ENCODE assay signal across 17 cellular contexts in genomic region chr11:100689141-100689540, GRCh38. TPM values are rescaled to one million over a fixed set of nuclear protein-coding genes. Genes with fewer than 3 reads are reported as not detected.
A peak's percentile ranks its signal among the peaks of the same experiment; 100 is the strongest.
DNase-seq lines count a peak whose midpoint lies in the region; ATAC-seq and TF ChIP-seq lines count a peak whose summit lies in the region.
"Had no signal": no experiment of that assay in that cellular context is flagged by ENCODE, and none has a peak within 500 bp of the region (broad histone marks: within the 10 kb centered on the region; RNA-seq: fewer than 3 reads in every experiment).

No MANE protein-coding gene starts in this region.

- BruUV-seq in Caco-2 (replicated peaks; lab: Mats Ljungman, UMichigan) = no TSS peak

- H3K9ac ChIP-seq in fibroblast of lung (ENCODE audit: insufficient read depth, low read length) = no peak overlapping the region

- intact Hi-C loops in Caco-2 (cut with micrococcal nuclease; ENCODE audit: unreplicated experiment) = no loop called here
- intact Hi-C loops in posterior cingulate gyrus (cut with DNase I) = loop anchor here (5.0 kb wide), 1 partner anchor 163 kb away; no protein-coding TSS in a partner anchor
- intact Hi-C loops in transverse colon (cut with DNase I; ENCODE audit: low total_unique reads) = loop anchor here (10.0 kb wide), 1 partner anchor 114 kb away; no protein-coding TSS in a partner anchor

- no peak for TF ChIP-seq POLR2A in transverse colon (IDR thresholded peaks at IDR 0.05)

- H3K36me3 Mint-ChIP-seq in Caco-2 (ENCODE audit: insufficient read depth, unreplicated experiment) = no peaks in the 10 kb centered on the region

- no peak for DNase-seq in Caco-2
- DNase-seq in NCI-H69 (lab: John Stamatoyannopoulos, UW) = peak; percentile 8
- DNase-seq in fibroblast of lung (ENCODE audit: low read depth in 2 of 2) = no peak
- no peak for DNase-seq in osteoblast (ENCODE audit: insufficient read length, low spot score, missing footprints)
- DNase-seq in posterior cingulate gyrus = no peak
- no peak for DNase-seq in transverse colon
- no peak for DNase-seq in stimulated activated CD8-positive, alpha-beta memory T cell treated with anti-CD3 and anti-CD28 coated beads, Interleukin-4, amount 100 ng/mL, for 48 hours
- DNase-seq: activated CD4-positive, CD25-positive, alpha-beta regulatory T cell treated with anti-CD3 and anti-CD28 coated beads, Interleukin-2, amount 50 U/mL, for 72 hours; COR-L47; H7; NCI-H1105 treated with DMSO at 0.1 percent for 48 hours; ovary; stimulated activated CD4-positive, alpha-beta T cell treated with anti-CD3 and anti-CD28 coated beads, Interleukin-4, amount 100 ng/mL, for 24 hours; stimulated activated naive CD8-positive, alpha-beta T cell treated with anti-CD3 and anti-CD28 coated beads, Interleukin-15, amount 100 ng/mL, for 72 hours had no signal

- H3K27me3 Mint-ChIP-seq in Caco-2 (ENCODE audit: insufficient read depth, unreplicated experiment) = no peaks in the 10 kb centered on the region

- POLR2A ChIA-PET in Caco-2 (lab: Charles Lee) = no interaction called here

- H3K4me3 Mint-ChIP-seq in Caco-2 (ENCODE audit: unreplicated experiment) = peak overlapping the region; percentile 34

- H3K36me3 ChIP-seq in Caco-2 (ENCODE audit: control insufficient read depth, insufficient read depth, low read length) (no peaks in the 10 kb centered on the region), fibroblast of lung (ENCODE audit: control insufficient read depth, insufficient read depth, low read length) (no peaks in the 10 kb centered on the region), osteoblast (ENCODE audit: insufficient read depth, low read length) (no peaks in the 10 kb centered on the region), transverse colon (no peaks in the 10 kb centered on the region)
- H3K36me3 ChIP-seq: esophagus muscularis mucosa, ovary had no signal

- no peak for TF ChIP-seq EP300 in transverse colon (IDR thresholded peaks at IDR 0.05; ENCODE audit: low read depth)

- H3K9me3 Mint-ChIP-seq in Caco-2 (ENCODE audit: unreplicated experiment) = no peaks in the 10 kb centered on the region
- H3K9me3 Mint-ChIP-seq: stimulated activated naive CD8-positive, alpha-beta T cell treated with anti-CD3 and anti-CD28 coated beads, Interleukin-15, amount 100 ng/mL, for 72 hours had no signal

- H3K27me3 ChIP-seq in Caco-2 (replicated peaks; ENCODE audit: control insufficient read depth, insufficient read depth, low read length) (no peaks in the 10 kb centered on the region), fibroblast of lung (ENCODE audit: control insufficient read depth, insufficient read depth, low read length) (no peaks in the 10 kb centered on the region), osteoblast (ENCODE audit: insufficient read depth, low read length) (no peaks in the 10 kb centered on the region), transverse colon (no peaks in the 10 kb centered on the region)
- H3K27me3 ChIP-seq: esophagus muscularis mucosa, ovary had no signal

- H3K79me2 ChIP-seq in fibroblast of lung (ENCODE audit: control insufficient read depth, insufficient read depth, low read length) (peaks cover 6% of the 10 kb centered on the region), osteoblast (ENCODE audit: insufficient read depth, low read length) (peaks cover 24% of the 10 kb centered on the region)

- no peak for ATAC-seq in esophagus mucosa
- ATAC-seq: SK-N-SH treated with all-trans-retinoic acid at 6 μM for 48 hours; stimulated activated naive CD8-positive, alpha-beta T cell treated with anti-CD3 and anti-CD28 coated beads, Interleukin-15, amount 100 ng/mL, for 72 hours had no signal

- H2AFZ ChIP-seq in fibroblast of lung (ENCODE audit: low read length) (no peak overlapping the region), osteoblast (ENCODE audit: low read length) (no peak overlapping the region)

- H3K4me3 ChIP-seq in Caco-2 (ENCODE audit: low read depth, low read length) = no peak overlapping the region
- H3K4me3 ChIP-seq in fibroblast of lung (replicated peaks in 1 of 4; ENCODE audit: control extremely low read depth in 1 of 4, insufficient read depth in 1 of 4, low read depth in 3 of 4, low read length in 4 of 4) = peak overlapping the region; percentile 75 to 90 (median 86)
- peak overlapping the region; percentile 26 for H3K4me3 ChIP-seq in osteoblast (ENCODE audit: insufficient read depth, low read length)
- H3K4me3 ChIP-seq in transverse colon = peak overlapping the region in 1 of 4 donors; percentile 84

- peak overlapping the region; percentile 49 for H3K4me2 ChIP-seq in fibroblast of lung (ENCODE audit: extremely low read depth, insufficient read depth, low read length)
- H3K4me2 ChIP-seq in osteoblast (ENCODE audit: insufficient read depth, low read length) = peak overlapping the region; percentile 85

- WGBS in transverse colon (ENCODE audit: low coverage in 1 of 2), 2 donors = 64 to 74% methylated on average over 3 to 4 of the region's 4 CpGs

- TF ChIP-seq CTCF in Caco-2 (IDR thresholded peaks at IDR 0.05; ENCODE audit: insufficient read depth in 1 of 2, low read depth in 1 of 2, low read length in 1 of 2, severe bottlenecking in 1 of 2, unreplicated experiment in 1 of 2) (no peak), fibroblast of lung (conservative IDR thresholded peaks at IDR 0.05 in 1 of 2, IDR thresholded peaks at IDR 0.05 in 1 of 2; ENCODE audit: low read depth in 1 of 2, low read length in 2 of 2) (no peak), osteoblast (IDR thresholded peaks at IDR 0.05; ENCODE audit: extremely low read depth, low read depth, low read length) (no peak), transverse colon (IDR thresholded peaks at IDR 0.05) (no peak)

- in situ Hi-C loops in transverse colon (cut with MboI; ENCODE audit: low pct_ligation_motif_present in 1 of 4, low pct_unique_long_range_greater_than_20kb in 1 of 4, low sequenced_read_pairs in 3 of 4) = loop anchor here in 3 of 4 donors (10.0 to 25.0 kb wide), 2 partner anchors 166 to 173 kb away; no protein-coding TSS in a partner anchor

- H3K9me3 ChIP-seq in Caco-2 = no peaks in the 10 kb centered on the region
- no peaks in the 10 kb centered on the region for H3K9me3 ChIP-seq in fibroblast of lung (ENCODE audit: control insufficient read depth, insufficient read depth, low read depth, low read length)
- no peaks in the 10 kb centered on the region for H3K9me3 ChIP-seq in osteoblast (ENCODE audit: low read depth, low read length)
- no peaks in the 10 kb centered on the region for H3K9me3 ChIP-seq in transverse colon
- H3K9me3 ChIP-seq: esophagus muscularis mucosa, ovary had no signal

- H4K20me1 ChIP-seq in fibroblast of lung (ENCODE audit: control insufficient read depth, extremely low read depth, insufficient read depth, low read length) = no peaks in the 10 kb centered on the region
- H4K20me1 ChIP-seq in osteoblast (ENCODE audit: insufficient read depth, low read length) = no peaks in the 10 kb centered on the region

- H3K27ac ChIP-seq in fibroblast of lung (ENCODE audit: insufficient read depth, low read length) (no peak overlapping the region), osteoblast (ENCODE audit: low read depth, low read length) (no peak overlapping the region), transverse colon (no peak overlapping the region)
- H3K27ac ChIP-seq: ovary had no signal

- CTCF ChIA-PET in Caco-2 (lab: Charles Lee) = interaction anchor here (2.8 kb wide), 1 partner anchor 140 kb away, joined by 42 read pairs; no protein-coding TSS in a partner anchor

- peaks cover 16% of the 10 kb centered on the region for H3K4me1 Mint-ChIP-seq in Caco-2 (ENCODE audit: low read depth, unreplicated experiment)

- H3K4me1 ChIP-seq in Caco-2 = peaks cover 9% of the 10 kb centered on the region; the same call in 1 of the 2 replicates
- peaks cover 15% of the 10 kb centered on the region for H3K4me1 ChIP-seq in fibroblast of lung (ENCODE audit: control insufficient read depth, extremely low read depth, insufficient read depth, low read length)
- H3K4me1 ChIP-seq in osteoblast (ENCODE audit: insufficient read depth, low read length) = peaks cover 30% of the 10 kb centered on the region
- H3K4me1 ChIP-seq in transverse colon = peaks cover 6 to 53% (median 9%) of the 10 kb centered on the region in 4 donors

- no peak overlapping the region for H3K27ac Mint-ChIP-seq in Caco-2 (ENCODE audit: unreplicated experiment)

RNA-seq across cellular contexts. Expression of gene ARHGAP42, which starts 2.1 kb away (rescaled TPM):
- 8.4 and 14.1 TPM in 2 replicates for total RNA-seq in Caco-2 (2022)
- total RNA-seq in fibroblast of lung = 8.7 and 13.4 TPM in 2 replicates
- polyA plus RNA-seq in fibroblast of lung = 4.0 and 8.0 TPM in 2 replicates
- polyA plus RNA-seq in fibroblast of lung (2012) = 2.8 and 6.2 TPM in 2 replicates
- polyA minus RNA-seq in fibroblast of lung (ENCODE audit: low replicate concordance) = 3.4 and 10.6 TPM in 2 replicates
- 9.4 and 10.9 TPM in 2 replicates for total RNA-seq in osteoblast
- 4.0 TPM for total RNA-seq in esophagus mucosa
- total RNA-seq in transverse colon = 10 to 100 TPM; 33.3 to 62.5 (median 40.9) TPM
